22 cellular contexts compared by ENCODE assay signal in the genomic region with DNA sequence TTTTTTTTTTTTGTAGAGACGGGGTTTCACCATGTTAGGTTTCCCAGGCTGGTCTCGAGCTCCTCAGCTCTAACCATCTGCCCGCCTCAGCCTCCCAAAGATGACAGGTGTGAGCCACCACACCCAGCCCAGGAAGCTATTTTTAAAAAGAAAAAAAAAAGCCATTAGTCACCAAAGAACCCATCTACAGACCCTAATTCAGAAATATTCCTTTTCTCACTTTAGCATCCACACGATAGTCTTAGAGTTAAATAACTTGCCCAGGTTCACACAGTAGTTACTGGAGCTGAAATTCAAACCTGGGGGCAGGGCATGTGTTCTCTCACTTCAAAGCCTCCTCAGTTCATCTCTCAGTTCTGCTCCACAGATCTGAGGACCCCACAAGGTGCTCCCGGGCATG.
A peak's percentile ranks its signal among the peaks of the same experiment; 100 is the strongest.
DNase-seq lines count a peak whose midpoint lies in the region; ATAC-seq and TF ChIP-seq lines count a peak whose summit lies in the region.
"Had no signal": no experiment of that assay in that cellular context is flagged by ENCODE, and none has a peak within 500 bp of the region (broad histone marks: within the 10 kb centered on the region; RNA-seq: fewer than 3 reads in every experiment).

No MANE protein-coding gene starts in this region.

- no peaks in the 10 kb centered on the region for H3K9me3 ChIP-seq in esophagus squamous epithelium
- H3K9me3 ChIP-seq: gastroesophageal sphincter, upper lobe of left lung had no signal

- no peaks in the 10 kb centered on the region for H3K36me3 ChIP-seq in esophagus squamous epithelium
- H3K36me3 ChIP-seq: gastroesophageal sphincter had no signal

- H3K4me3 ChIP-seq in esophagus squamous epithelium, result no peak overlapping the region
- H3K4me3 ChIP-seq: gastroesophageal sphincter, SK-N-MC, upper lobe of left lung had no signal

- peaks cover 10 to 52% (median 13%) of the 10 kb centered on the region in 3 donors for H3K4me1 ChIP-seq in esophagus squamous epithelium
- H3K4me1 ChIP-seq: upper lobe of left lung had no signal

- no peak for TF ChIP-seq CTCF in esophagus squamous epithelium (IDR thresholded peaks at IDR 0.05)

- ATAC-seq in GM19328 (IDR thresholded peaks at IDR 0.05; ENCODE audit: unreplicated experiment), result peak; percentile 51
- ATAC-seq in HG02870 (IDR thresholded peaks at IDR 0.05; ENCODE audit: unreplicated experiment), result peak; percentile 31
- ATAC-seq in HG03378 (IDR thresholded peaks at IDR 0.05; ENCODE audit: unreplicated experiment), result no peak
- ATAC-seq: activated naive CD4-positive, alpha-beta T cell treated with anti-CD3 and anti-CD28 coated beads, Interleukin-2, amount 50 U/mL, for 72 hours; gastroesophageal sphincter; left cardiac atrium; PC-3 had no signal

- peak overlapping the region; percentile 59 to 74 (median 70) for H3K27ac ChIP-seq in esophagus squamous epithelium
- H3K27ac ChIP-seq: 22Rv1, SK-N-MC, upper lobe of left lung had no signal

- intact Hi-C loops in esophagus squamous epithelium (cut with DNase I), result no loop called here

- peak; percentile 6 for DNase-seq in NCI-H2171 treated with DMSO at 0.1 percent for 48 hours (lab: John Stamatoyannopoulos, UW)
- DNase-seq in NCI-H2171 (lab: John Stamatoyannopoulos, UW), result no peak
- DNase-seq in esophagus squamous epithelium (lab: John Stamatoyannopoulos, UW), result no peak
- no peak for DNase-seq in SIG-M5 treated with dmso at 0.1 percent for 504 hours (lab: John Stamatoyannopoulos, UW; ENCODE audit: unreplicated experiment)
- no peak for DNase-seq in MV-4-11 (lab: John Stamatoyannopoulos, UW)
- DNase-seq: activated CD4-positive, alpha-beta T cell treated with anti-CD3 and anti-CD28 coated beads, Interleukin-2, amount 10 ng/mL, durations not matched to agents 7 days and 5 days; DMS153; H9; left cardiac atrium; midbrain; NCI-H69; PC-3; retina; stimulated activated naive CD4-positive, alpha-beta T cell; upper lobe of left lung had no signal

- H3K27me3 ChIP-seq in esophagus squamous epithelium, result no peaks in the 10 kb centered on the region
- H3K27me3 ChIP-seq: gastroesophageal sphincter, upper lobe of left lung had no signal

- no peak for TF ChIP-seq POLR2A in esophagus squamous epithelium (IDR thresholded peaks at IDR 0.05)

- WGBS in esophagus squamous epithelium, 2 donors, result 66 to 77% methylated on average over 3 to 5 of the region's 5 CpGs
